In genomic region chr17:81331527-81332043, GRCh38 we compare ENCODE assay signal across 22 cellular contexts. TPM values are rescaled to one million over a fixed set of nuclear protein-coding genes. Genes with fewer than 3 reads are reported as not detected.
A peak's percentile ranks its signal among the peaks of the same experiment; 100 is the strongest.
DNase-seq lines count a peak whose midpoint lies in the region; TF ChIP-seq lines count a peak whose summit lies in the region.
"Had no signal": no experiment of that assay in that cellular context is flagged by ENCODE, and none has a peak within 500 bp of the region (broad histone marks: within the 10 kb centered on the region; RNA-seq: fewer than 3 reads in every experiment).

No MANE protein-coding gene starts in this region.

- H3K4ac ChIP-seq in mesenchymal stem cell (ENCODE audit: low read depth in 1 of 2, low read length in 2 of 2) = peak overlapping the region in 1 of 2 experiments; percentile 35

- H4K20me1 ChIP-seq in SK-N-SH (ENCODE audit: insufficient read depth) = no peaks in the 10 kb centered on the region

- no peak overlapping the region for H3K23ac ChIP-seq in mesenchymal stem cell (ENCODE audit: low read length in 2 of 2)

- peaks cover 53% of the 10 kb centered on the region for H3K4me1 ChIP-seq in BE2C
- peaks cover 19 to 85% of the 10 kb centered on the region in 2 experiments for H3K4me1 ChIP-seq in SK-N-SH (ENCODE audit: control insufficient read depth in 1 of 2, insufficient read depth in 2 of 2, low read depth in 1 of 2, low read length in 1 of 2)
- peaks cover 47% of the 10 kb centered on the region for H3K4me1 ChIP-seq in mesenchymal stem cell (ENCODE audit: control insufficient read depth, insufficient read depth, low read depth, low read length)

- H3K36me3 ChIP-seq in BE2C (no peaks in the 10 kb centered on the region), H7 (replicated peaks; ENCODE audit: control insufficient read depth, insufficient read depth, low read length) (no peaks in the 10 kb centered on the region), SK-N-SH (replicated peaks in 1 of 2; ENCODE audit: control insufficient read depth in 1 of 2, insufficient read depth in 2 of 2, low read length in 1 of 2) (no peaks in the 10 kb centered on the region), mesenchymal stem cell (ENCODE audit: control insufficient read depth in 1 of 2, insufficient read depth in 2 of 2, low read depth in 1 of 2, low read length in 2 of 2) (no peaks in the 10 kb centered on the region)
- H3K36me3 ChIP-seq: tibial artery had no signal

- H3K18ac ChIP-seq in mesenchymal stem cell (ENCODE audit: low read depth in 1 of 2, low read length in 2 of 2) = no peak overlapping the region

- peak overlapping the region; percentile 21 for H2BK120ac ChIP-seq in mesenchymal stem cell (ENCODE audit: low read depth, low read length)

- WGBS in SK-N-SH (ENCODE audit: low lambda C conversion rate) = 87% methylated on average over 11 of the region's 17 CpGs
- WGBS in mesenchymal stem cell = 71% methylated on average over 16 of the region's 17 CpGs

- TF ChIP-seq CTCF in BE2C (IDR thresholded peaks at IDR 0.05; ENCODE audit: low read depth, low read length) (no peak), SK-N-SH (IDR thresholded peaks at IDR 0.05) (no peak)

- peaks cover 10% of the 10 kb centered on the region for H3F3A ChIP-seq in SK-N-SH (replicated peaks; ENCODE audit: insufficient read depth)

- no peak overlapping the region for H4K8ac ChIP-seq in mesenchymal stem cell (ENCODE audit: low read length)

- H3K9ac ChIP-seq in SK-N-SH (no peak overlapping the region), mesenchymal stem cell (ENCODE audit: low read length) (no peak overlapping the region)

- no peaks in the 10 kb centered on the region for H3K9me2 ChIP-seq in SK-N-SH

- POLR2A ChIA-PET in SK-N-SH (lab: Yijun Ruan, JAX) = interaction anchor here (0.6 to 1.6 kb wide), 13 partner anchors 9 to 141 kb away, joined by 3 to 14 read pairs (median 3); partner anchors contain the start of genes BAHCC1, NDUFAF8 and TEPSIN

- peak; percentile 96 for DNase-seq in BE2C
- peak; percentile 86 for DNase-seq in H7
- DNase-seq in SK-N-SH = peak; percentile 98
- no peak for DNase-seq in mesenchymal stem cell
- no peak for DNase-seq in GF-D8 (lab: John Stamatoyannopoulos, UW)
- DNase-seq in NCI-H187 treated with DMSO at 0.1 percent for 48 hours (lab: John Stamatoyannopoulos, UW) = no peak
- DNase-seq in NCI-H345 treated with DMSO at 0.1 percent for 48 hours (lab: John Stamatoyannopoulos, UW; ENCODE audit: unreplicated experiment) = no peak
- no peak for DNase-seq in MV-4-11 (lab: John Stamatoyannopoulos, UW)
- DNase-seq: activated CD4-positive, alpha-beta T cell treated with anti-CD3 and anti-CD28 coated beads for 48 hours; activated naive CD4-positive, alpha-beta T cell treated with anti-CD3 and anti-CD28 coated beads for 36 hours; activated T-cell treated with anti-CD3 and anti-CD28 coated beads, Interleukin-2, amount 50 U/mL, for 4 hours; CD8-positive, alpha-beta memory T cell; DMS79; HCEC 1CT; NCI-H1105; NCI-H2107; NCI-H446 treated with DMSO at 0.1 percent for 48 hours; posterior cingulate gyrus; stimulated activated naive CD8-positive, alpha-beta T cell treated with anti-CD3 and anti-CD28 coated beads, Interleukin-15, amount 100 ng/mL, for 72 hours; T-helper 2 cell; tibial artery had no signal

- no peak overlapping the region for H2BK12ac ChIP-seq in mesenchymal stem cell (ENCODE audit: low read length in 2 of 2)

- H2BK15ac ChIP-seq in mesenchymal stem cell (ENCODE audit: low read depth, poor library complexity, severe bottlenecking) = peak overlapping the region; percentile 78

- H3K4me3 ChIP-seq in BE2C (ENCODE audit: low read depth, low read length) (peak overlapping the region; percentile 15; the same call in 1 of the 2 replicates), H7 (ENCODE audit: insufficient read depth, low read depth, low read length) (no peak overlapping the region), SK-N-SH (ENCODE audit: low read depth in 2 of 2, low read length in 1 of 2) (no peak overlapping the region), mesenchymal stem cell (ENCODE audit: insufficient read depth in 1 of 2, low read depth in 1 of 2, low read length in 2 of 2) (no peak overlapping the region)
- H3K4me3 ChIP-seq: tibial artery had no signal

- CTCF ChIA-PET in SK-N-SH (lab: Yijun Ruan, JAX) = interaction anchor here (0.6 to 15.7 kb wide), 14 partner anchors 8 to 1590 kb away, joined by 3 to 295 read pairs (median 6); partner anchors contain the start of gene SLC38A10

- H3K79me2 ChIP-seq in SK-N-SH (ENCODE audit: insufficient read depth) = no peaks in the 10 kb centered on the region

- H3K79me1 ChIP-seq in mesenchymal stem cell (replicated peaks; ENCODE audit: low read length, poor library complexity, severe bottlenecking) = no peaks in the 10 kb centered on the region

- no peak overlapping the region for H2AFZ ChIP-seq in SK-N-SH (ENCODE audit: low read depth)
- H2AFZ ChIP-seq in mesenchymal stem cell (ENCODE audit: low read depth, low read length) = no peak overlapping the region

- no peak overlapping the region for H3K4me2 ChIP-seq in SK-N-SH
- H3K4me2 ChIP-seq in mesenchymal stem cell (ENCODE audit: low read length, poor library complexity, severe bottlenecking) = no peak overlapping the region

- H3K27ac ChIP-seq in SK-N-SH (ENCODE audit: low read depth in 2 of 2, low read length in 1 of 2) (peak overlapping the region in 1 of 2 experiments; percentile 97; a peak in 2 of 4 replicates), mesenchymal stem cell (ENCODE audit: low read length, poor library complexity, severe bottlenecking) (no peak overlapping the region)
- H3K27ac ChIP-seq: HL-60, tibial artery had no signal

- H3K14ac ChIP-seq in mesenchymal stem cell (ENCODE audit: low read length in 2 of 2) = no peak overlapping the region

- peak in 1 of 2 experiments; percentile 93; a peak in 2 of 4 replicates for TF ChIP-seq EP300 in SK-N-SH (IDR thresholded peaks at IDR 0.05; ENCODE audit: borderline replicate concordance in 1 of 2, low read depth in 1 of 2, low read length in 1 of 2)

- no peaks in the 10 kb centered on the region for H3K27me3 ChIP-seq in BE2C
- H3K27me3 ChIP-seq in H7 (ENCODE audit: control insufficient read depth, insufficient read depth, low read length) = no peaks in the 10 kb centered on the region
- no peaks in the 10 kb centered on the region for H3K27me3 ChIP-seq in SK-N-SH (ENCODE audit: insufficient read depth)
- H3K27me3 ChIP-seq in mesenchymal stem cell (ENCODE audit: control insufficient read depth in 1 of 2, insufficient read depth in 1 of 2, low read length in 2 of 2) = peaks cover 41 to 46% of the 10 kb centered on the region in 2 experiments

- H4K91ac ChIP-seq in mesenchymal stem cell (ENCODE audit: low read length) = peak overlapping the region; percentile 56

- no peak overlapping the region for H2AK5ac ChIP-seq in mesenchymal stem cell (ENCODE audit: low read length, severe bottlenecking)

- no peaks in the 10 kb centered on the region for H3K9me3 ChIP-seq in BE2C
- no peaks in the 10 kb centered on the region for H3K9me3 ChIP-seq in SK-N-SH
- H3K9me3 ChIP-seq in mesenchymal stem cell (ENCODE audit: control insufficient read depth, low read length) = no peaks in the 10 kb centered on the region
- H3K9me3 ChIP-seq: tibial artery had no signal

- peak; percentile 55 for TF ChIP-seq RAD21 in SK-N-SH (IDR thresholded peaks at IDR 0.05; ENCODE audit: low read length)

- no peak overlapping the region for H2BK5ac ChIP-seq in mesenchymal stem cell (ENCODE audit: low read depth, low read length, poor library complexity, severe bottlenecking)

TF ChIP-seq in SK-N-SH, 30 proteins besides CTCF, POLR2A, EP300 and RAD21 (continues in another document):
- no peak for TF ChIP-seq FOXM1 (IDR thresholded peaks at IDR 0.05; ENCODE audit: low read depth)
- peak; percentile 54 for TF ChIP-seq CHD2 (IDR thresholded peaks at IDR 0.05; ENCODE audit: low read length, partially characterized antibody)
- TF ChIP-seq SMC3 (IDR thresholded peaks at IDR 0.05; ENCODE audit: low read depth, low read length) = peak; percentile 27; the same call in 1 of the 2 replicates
- peak; percentile 84 for TF ChIP-seq RCOR1 (IDR thresholded peaks at IDR 0.05; ENCODE audit: low read length)
- TF ChIP-seq POLR2AphosphoS5 (IDR thresholded peaks at IDR 0.05; ENCODE audit: low read depth, low read length) = no peak
- no peak for TF ChIP-seq EZH2phosphoT487 (IDR thresholded peaks at IDR 0.05; ENCODE audit: borderline replicate concordance, low read depth)
- TF ChIP-seq USF2 (IDR thresholded peaks at IDR 0.05; ENCODE audit: borderline replicate concordance, low read depth, low read length) = no peak

RNA-seq across cellular contexts. Expression of gene SLC38A10, which starts 36.5 kb away (rescaled TPM):
- 41.2 TPM for polyA plus RNA-seq in BE2C (2012; ENCODE audit: insufficient read depth, insufficient read length, low read depth)
- 39.1 and 44.2 TPM in 2 replicates for total RNA-seq in H7 (2014; rRNA removed; shearing (Covaris generic))
- polyA plus RNA-seq in SK-N-SH (2012; rRNA removed) = 64.3 and 82.2 TPM in 2 replicates
- 29.3 and 49.2 TPM in 2 replicates for polyA plus RNA-seq in SK-N-SH (2012; cell fraction: cytosol; rRNA removed)
- polyA plus RNA-seq in SK-N-SH (2012; cell fraction: nucleus; rRNA removed) = 190 and 211 TPM in 2 replicates
- polyA plus RNA-seq in mesenchymal stem cell (2013, experiment 1 of 2) = 54.5 TPM
- polyA plus RNA-seq in mesenchymal stem cell (2013, experiment 2 of 2) = 52.5 TPM

Comparison
In these comparisons a context has a peak if more than half of its experiments do, and no peak if none do; other contexts are left out.
1. DNase-seq: peak in BE2C (single experiment), H7 (single experiment) and SK-N-SH (single experiment); none in mesenchymal stem cell (single experiment), GF-D8 (single experiment), NCI-H187 treated with DMSO at 0.1 percent for 48 hours (single experiment), NCI-H345 treated with DMSO at 0.1 percent for 48 hours (single experiment) and MV-4-11 (single experiment).